21 cellular contexts compared by ENCODE assay signal in genomic region chr7:8291742-8292141, GRCh38. TPM values are rescaled to one million over a fixed set of nuclear protein-coding genes. Genes with fewer than 3 reads are reported as not detected.
DNase-seq lines count a peak whose midpoint lies in the region; ATAC-seq and TF ChIP-seq lines count a peak whose summit lies in the region.
"Had no signal": no experiment of that assay in that cellular context is flagged by ENCODE, and none has a peak within 500 bp of the region (broad histone marks: within the 10 kb centered on the region; RNA-seq: fewer than 3 reads in every experiment).

No MANE protein-coding gene starts in this region.

- H3K79me2 ChIP-seq in SK-N-SH (ENCODE audit: insufficient read depth) (no peaks in the 10 kb centered on the region), mesendoderm (ENCODE audit: control insufficient read depth, insufficient read depth, low read length) (no peaks in the 10 kb centered on the region), H9 (ENCODE audit: insufficient read depth, low read length) (no peaks in the 10 kb centered on the region)

- no peaks in the 10 kb centered on the region for H3K36me3 Mint-ChIP-seq in H9 (ENCODE audit: insufficient read depth in 1 of 3, low read depth in 3 of 3)
- H3K36me3 Mint-ChIP-seq: CD4-positive, CD25-positive, alpha-beta regulatory T cell; IgD-negative memory B cell had no signal

- POLR2A ChIA-PET in SK-N-SH (lab: Yijun Ruan, JAX), result interaction anchor here (0.8 to 3.8 kb wide), 14 partner anchors 30 to 696 kb away, joined by 3 to 122 read pairs (median 4); partner anchors contain the start of gene ICA1

- no peak overlapping the region for H4K91ac ChIP-seq in H9 (ENCODE audit: insufficient read length, low read depth, low read length)

- H3K79me1 ChIP-seq in mesendoderm (ENCODE audit: low read length) (no peaks in the 10 kb centered on the region), H9 (ENCODE audit: insufficient read depth, low read depth, low read length, poor library complexity, severe bottlenecking) (no peaks in the 10 kb centered on the region)

- no peak overlapping the region for H3K14ac ChIP-seq in H9 (ENCODE audit: insufficient read depth, low read length)

- H3K23ac ChIP-seq in mesendoderm (ENCODE audit: low read length) (no peak overlapping the region), H9 (ENCODE audit: insufficient read length, low read depth, low read length) (no peak overlapping the region)

- H3K4me3 ChIP-seq in SK-N-SH (ENCODE audit: low read depth in 2 of 2, low read length in 1 of 2) (no peak overlapping the region), mesendoderm (ENCODE audit: low read length) (no peak overlapping the region)
- H3K4me3 ChIP-seq: HAP-1 had no signal

- H3K9me3 Mint-ChIP-seq in H9, result no peaks in the 10 kb centered on the region
- H3K9me3 Mint-ChIP-seq: CD4-positive, CD25-positive, alpha-beta regulatory T cell; IgD-negative memory B cell; T-helper 1 cell treated with Interleukin-12 subunit alpha and Interleukin-12 subunit beta and Interleukin-4 antibody, amounts not matched to agents 30 μg/mL and 1 μg/mL, for 36 hours had no signal

- H3K4me3 Mint-ChIP-seq in H9, result no peak overlapping the region
- H3K4me3 Mint-ChIP-seq: CD4-positive, CD25-positive, alpha-beta regulatory T cell; IgD-negative memory B cell; T-helper 1 cell treated with Interleukin-12 subunit alpha and Interleukin-12 subunit beta and Interleukin-4 antibody, amounts not matched to agents 30 μg/mL and 1 μg/mL, for 36 hours had no signal

- no peaks in the 10 kb centered on the region for H3K36me3 ChIP-seq in SK-N-SH (replicated peaks in 1 of 2; ENCODE audit: control insufficient read depth in 1 of 2, insufficient read depth in 2 of 2, low read length in 1 of 2)
- H3K36me3 ChIP-seq in mesendoderm (ENCODE audit: control insufficient read depth, insufficient read depth, low read length), result no peaks in the 10 kb centered on the region
- H3K36me3 ChIP-seq: HAP-1 had no signal

- H3K4me2 ChIP-seq in SK-N-SH, result no peak overlapping the region
- H3K4me2 ChIP-seq in mesendoderm (ENCODE audit: low read length), result no peak overlapping the region
- H3K4me2 ChIP-seq in H9 (ENCODE audit: insufficient read depth, insufficient read length, low read length), result no peak overlapping the region
- H3K4me2 ChIP-seq: KMS-11 had no signal

- CTCF ChIA-PET in SK-N-SH (lab: Yijun Ruan, JAX), result interaction anchor here (0.9 to 3.8 kb wide), 12 partner anchors 29 to 610 kb away, joined by 3 to 20 read pairs (median 3); partner anchors contain the start of gene ICA1

- H3K27me3 ChIP-seq in SK-N-SH (ENCODE audit: insufficient read depth), result no peaks in the 10 kb centered on the region
- H3K27me3 ChIP-seq in mesendoderm (ENCODE audit: insufficient read depth, low read length, poor library complexity), result no peaks in the 10 kb centered on the region
- H3K27me3 ChIP-seq in H9 (ENCODE audit: insufficient read depth, low read length), result no peaks in the 10 kb centered on the region

- no peak overlapping the region for H3K27ac Mint-ChIP-seq in H9
- H3K27ac Mint-ChIP-seq: CD4-positive, CD25-positive, alpha-beta regulatory T cell; T-helper 1 cell treated with Interleukin-12 subunit alpha and Interleukin-12 subunit beta and Interleukin-4 antibody, amounts not matched to agents 30 μg/mL and 1 μg/mL, for 36 hours had no signal

- H3K9ac ChIP-seq in SK-N-SH, result no peak overlapping the region
- H3K9ac ChIP-seq in mesendoderm (ENCODE audit: low read length), result no peak overlapping the region
- H3K9ac ChIP-seq in H9 (ENCODE audit: extremely low read depth, insufficient read length, low read length), result no peak overlapping the region
- H3K9ac ChIP-seq: KMS-11 had no signal

- H3K18ac ChIP-seq in mesendoderm (ENCODE audit: low read length), result peak overlapping the region; percentile 25
- H3K18ac ChIP-seq in H9 (ENCODE audit: insufficient read length, low read depth, low read length), result no peak overlapping the region

- no peak overlapping the region for H2BK15ac ChIP-seq in mesendoderm (replicated peaks; ENCODE audit: low read depth)
- H2BK15ac ChIP-seq in H9 (ENCODE audit: low read depth, low read length), result no peak overlapping the region

- H2BK5ac ChIP-seq in mesendoderm (ENCODE audit: low read length) (peak overlapping the region; percentile 0), H9 (ENCODE audit: insufficient read length, low read length) (no peak overlapping the region)

- TF ChIP-seq RAD21 in SK-N-SH (IDR thresholded peaks at IDR 0.05; ENCODE audit: low read length), result peak; percentile 50

- no peak overlapping the region for H3T11ph ChIP-seq in H9 (ENCODE audit: low read length)

- no peaks in the 10 kb centered on the region for H3K27me3 Mint-ChIP-seq in H9 (ENCODE audit: low read depth)

- no peak for ATAC-seq in HG02938 (IDR thresholded peaks at IDR 0.05; ENCODE audit: unreplicated experiment)
- ATAC-seq: Panc1 had no signal

- no peaks in the 10 kb centered on the region for H3F3A ChIP-seq in SK-N-SH (replicated peaks; ENCODE audit: insufficient read depth)

- no peak overlapping the region for H2BK120ac ChIP-seq in mesendoderm (ENCODE audit: low read depth, low read length)
- no peak overlapping the region for H2BK120ac ChIP-seq in H9 (ENCODE audit: low read depth, low read length, poor library complexity, severe bottlenecking)

- DNase-seq in NCI-H1417 (lab: John Stamatoyannopoulos, UW) (peak in 2 of 3 experiments; percentile 43 to 66), NCI-H1417 treated with DMSO at 0.1 percent for 48 hours (lab: John Stamatoyannopoulos, UW) (no peak), SK-N-SH (peak; percentile 75), mesendoderm (no peak), H9 (no peak)
- DNase-seq in activated CD4-positive, alpha-beta T cell treated with anti-CD3 and anti-CD28 coated beads for 48 hours, result no peak
- DNase-seq: 8988T; ACHN; CD4-positive, CD25-positive, alpha-beta regulatory T cell; NCI-H1092; NCI-H1694 treated with DMSO at 0.1 percent for 48 hours; SHP77; SW 1271 had no signal

- peaks cover 29 to 37% of the 10 kb centered on the region in 2 experiments for H3K4me1 Mint-ChIP-seq in H9

- H4K8ac ChIP-seq in mesendoderm (ENCODE audit: low read depth, low read length) (no peak overlapping the region), H9 (replicated peaks; ENCODE audit: insufficient read length, low read depth, low read length) (no peak overlapping the region)

- no peaks in the 10 kb centered on the region for H3K23me2 ChIP-seq in H9 (ENCODE audit: insufficient read length, low read depth, low read length, poor library complexity, severe bottlenecking)

- WGBS in SK-N-SH (ENCODE audit: low lambda C conversion rate), result 23% methylated on average over 3 of the region's 3 CpGs
- no CpG with 5 or more reads among the region's 3 CpGs for WGBS in mesendoderm (ENCODE audit: extremely low coverage, insufficient coverage, low lambda C conversion rate)
- WGBS in H9 (ENCODE audit: extremely low coverage, insufficient read length, low lambda C conversion rate), result no CpG with 5 or more reads among the region's 3 CpGs

- H3K9me3 ChIP-seq in SK-N-SH (no peaks in the 10 kb centered on the region), H9 (ENCODE audit: control insufficient read depth, low read depth, low read length) (no peaks in the 10 kb centered on the region)
- H3K9me3 ChIP-seq: HAP-1 had no signal

- H3K27ac ChIP-seq in C4-2B, result peak overlapping the region; percentile 85
- H3K27ac ChIP-seq in SK-N-SH (ENCODE audit: low read depth in 2 of 2, low read length in 1 of 2), result peak overlapping the region in 1 of 2 experiments; percentile 100; a peak in 3 of 4 replicates
- H3K27ac ChIP-seq in mesendoderm (ENCODE audit: low read depth, low read length), result no peak overlapping the region
- H3K27ac ChIP-seq in H9 (ENCODE audit: insufficient read length, low read depth, low read length), result no peak overlapping the region
- H3K27ac ChIP-seq: KMS-11, RWPE1 had no signal

- TF ChIP-seq CTCF in C4-2B (conservative IDR thresholded peaks at IDR 0.05), result no peak
- TF ChIP-seq CTCF in SK-N-SH (IDR thresholded peaks at IDR 0.05), result no peak
- no peak for TF ChIP-seq CTCF in H9 (conservative IDR thresholded peaks at IDR 0.05)

- H2AFZ ChIP-seq in SK-N-SH (ENCODE audit: low read depth), result no peak overlapping the region
- no peak overlapping the region for H2AFZ ChIP-seq in H9 (ENCODE audit: low read length)

- H4K20me1 ChIP-seq in SK-N-SH (ENCODE audit: insufficient read depth) (no peaks in the 10 kb centered on the region), H9 (ENCODE audit: control insufficient read depth, insufficient read depth, insufficient read length) (no peaks in the 10 kb centered on the region)

- TF ChIP-seq EP300 in SK-N-SH (IDR thresholded peaks at IDR 0.05; ENCODE audit: borderline replicate concordance in 1 of 2, low read depth in 1 of 2, low read length in 1 of 2), result peak in 1 of 2 experiments; percentile 99; a peak in 2 of 4 replicates

- H2AK5ac ChIP-seq in mesendoderm (ENCODE audit: low read length) (no peak overlapping the region), H9 (ENCODE audit: insufficient read length, low read length) (no peak overlapping the region)

- peak overlapping the region; percentile 35 for H3K56ac ChIP-seq in mesendoderm (ENCODE audit: low read length)
- H3K56ac ChIP-seq in H9 (ENCODE audit: insufficient read length, low read depth, low read length), result no peak overlapping the region

- H3K4ac ChIP-seq in mesendoderm (ENCODE audit: low read depth, low read length), result peak overlapping the region; percentile 48
- H3K4ac ChIP-seq in H9 (ENCODE audit: low read depth, low read length), result no peak overlapping the region

- H4K5ac ChIP-seq in mesendoderm (ENCODE audit: low read length) (no peak overlapping the region), H9 (ENCODE audit: insufficient read length, low read depth, low read length) (no peak overlapping the region)

- no peak overlapping the region for H2BK20ac ChIP-seq in H9 (ENCODE audit: low read depth, low read length, poor library complexity, severe bottlenecking)

- H3K4me1 ChIP-seq in SK-N-SH (ENCODE audit: control insufficient read depth in 1 of 2, insufficient read depth in 2 of 2, low read depth in 1 of 2, low read length in 1 of 2) (peaks cover 0 to 58% of the 10 kb centered on the region in 2 experiments; a peak in 2 of 4 replicates), mesendoderm (ENCODE audit: control insufficient read depth, low read depth, low read length) (peaks cover 12% of the 10 kb centered on the region), H9 (ENCODE audit: insufficient read depth, low read length) (peaks cover 4% of the 10 kb centered on the region; the same call in 1 of the 2 replicates)
- H3K4me1 ChIP-seq: HAP-1 had no signal

- H3K9me2 ChIP-seq in SK-N-SH, result no peaks in the 10 kb centered on the region

- no peak overlapping the region for H2BK12ac ChIP-seq in H9 (ENCODE audit: insufficient read length, low read depth, low read length)

TF ChIP-seq in SK-N-SH, 30 proteins besides CTCF, POLR2A, EP300 and RAD21 (continues in another document):
- TF ChIP-seq CHD2 (IDR thresholded peaks at IDR 0.05; ENCODE audit: low read length, partially characterized antibody), result peak; percentile 91
- peak; percentile 89 for TF ChIP-seq GATA2 (CRISPR knock-in tag; IDR thresholded peaks at IDR 0.05)
- peak; percentile 47; the same call in 1 of the 2 replicates for TF ChIP-seq RFX5 (IDR thresholded peaks at IDR 0.05; ENCODE audit: low read length)
- TF ChIP-seq JUND (IDR thresholded peaks at IDR 0.05), result no peak

RNA-seq across cellular contexts. Expression of gene ICA1, which starts 29.8 kb away (rescaled TPM):
- 2.4 and 5.4 TPM in 2 replicates for polyA plus RNA-seq in SK-N-SH (2012; rRNA removed)
- 7.3 and 8.9 TPM in 2 replicates for polyA plus RNA-seq in SK-N-SH (2012; cell fraction: cytosol; rRNA removed)
- 7.5 and 10.2 TPM in 2 replicates for polyA plus RNA-seq in SK-N-SH (2012; cell fraction: nucleus; rRNA removed)
- 14.0 TPM for polyA plus RNA-seq in mesendoderm (2013, experiment 1 of 2)
- 15.1 TPM for polyA plus RNA-seq in mesendoderm (2013, experiment 2 of 2)
- total RNA-seq in H9 (2021), result 28.8 and 29.2 TPM in 2 replicates

Comparison
In these comparisons a context has a peak if more than half of its experiments do, and no peak if none do; other contexts are left out.
1. DNase-seq: peak in NCI-H1417 (2 of 3) and SK-N-SH (single experiment); none in NCI-H1417 treated with DMSO at 0.1 percent for 48 hours (single experiment), mesendoderm (single experiment), H9 (single experiment) and activated CD4-positive, alpha-beta T cell treated with anti-CD3 and anti-CD28 coated beads for 48 hours (single experiment).